ENCODE assay signal across 19 cellular contexts in genomic region chr11:65258988-65259387, GRCh38. TPM values are rescaled to one million over a fixed set of nuclear protein-coding genes. Genes with fewer than 3 reads are reported as not detected.
A peak's percentile ranks its signal among the peaks of the same experiment; 100 is the strongest.
DNase-seq lines count a peak whose midpoint lies in the region; ATAC-seq and TF ChIP-seq lines count a peak whose summit lies in the region.
"Had no signal": no experiment of that assay in that cellular context is flagged by ENCODE, and none has a peak within 500 bp of the region (broad histone marks: within the 10 kb centered on the region; RNA-seq: fewer than 3 reads in every experiment).

No MANE protein-coding gene starts in this region.

- no peaks in the 10 kb centered on the region for H3K36me3 Mint-ChIP-seq in natural killer cell
- peaks cover 7% of the 10 kb centered on the region for H3K36me3 Mint-ChIP-seq in natural killer cell treated with Interleukin-12 subunit alpha and Interleukin-12 subunit beta and Interleukin-15 and Interleukin-18, amount 100 ng/mL, for 72 hours
- no peaks in the 10 kb centered on the region for H3K36me3 Mint-ChIP-seq in naive thymus-derived CD8-positive, alpha-beta T cell
- peaks cover 17% of the 10 kb centered on the region for H3K36me3 Mint-ChIP-seq in activated naive CD4-positive, alpha-beta T cell treated with anti-CD3 and anti-CD28 coated beads for 36 hours (ENCODE audit: low read depth)

- no peak overlapping the region for H3K9ac ChIP-seq in SU-DHL-6 (ENCODE audit: low read length)

- no peaks in the 10 kb centered on the region for H4K20me1 ChIP-seq in SU-DHL-6 (ENCODE audit: low read depth, low read length)

- no peaks in the 10 kb centered on the region for H3K9me2 ChIP-seq in SU-DHL-6 (replicated peaks; ENCODE audit: insufficient read depth, low read length)

- peaks cover 19 to 23% of the 10 kb centered on the region in 2 donors for H3K4me1 Mint-ChIP-seq in natural killer cell
- H3K4me1 Mint-ChIP-seq in natural killer cell treated with Interleukin-12 subunit alpha and Interleukin-12 subunit beta and Interleukin-15 and Interleukin-18, amount 100 ng/mL, for 72 hours (ENCODE audit: low read depth in 2 of 2), result peaks cover 18 to 19% of the 10 kb centered on the region in 2 donors
- peaks cover 15 to 39% (median 35%) of the 10 kb centered on the region in 4 donors for H3K4me1 Mint-ChIP-seq in naive thymus-derived CD8-positive, alpha-beta T cell
- peaks cover 26% of the 10 kb centered on the region for H3K4me1 Mint-ChIP-seq in activated naive CD4-positive, alpha-beta T cell treated with anti-CD3 and anti-CD28 coated beads for 36 hours (ENCODE audit: low read depth)

- no peak for TF ChIP-seq CTCF in natural killer cell (IDR thresholded peaks at IDR 0.05)
- TF ChIP-seq CTCF in SU-DHL-6 (IDR thresholded peaks at IDR 0.05; ENCODE audit: insufficient read depth, low read length, poor library complexity, severe bottlenecking), result no peak

- no peaks in the 10 kb centered on the region for H3K27me3 Mint-ChIP-seq in natural killer cell (ENCODE audit: low read depth in 2 of 2)
- no peaks in the 10 kb centered on the region for H3K27me3 Mint-ChIP-seq in natural killer cell treated with Interleukin-12 subunit alpha and Interleukin-12 subunit beta and Interleukin-15 and Interleukin-18, amount 100 ng/mL, for 72 hours
- H3K27me3 Mint-ChIP-seq in naive thymus-derived CD8-positive, alpha-beta T cell, result peaks cover 0 to 3% (median 0%) of the 10 kb centered on the region in 5 donors
- H3K27me3 Mint-ChIP-seq in activated naive CD4-positive, alpha-beta T cell treated with anti-CD3 and anti-CD28 coated beads for 36 hours (ENCODE audit: low read depth), result no peaks in the 10 kb centered on the region

- no peaks in the 10 kb centered on the region for H3K36me3 ChIP-seq in SU-DHL-6 (ENCODE audit: low read length)

- H3K79me2 ChIP-seq in SU-DHL-6 (ENCODE audit: insufficient read depth, low read length), result peaks cover 22% of the 10 kb centered on the region

- no peak overlapping the region for H3K4me2 ChIP-seq in SU-DHL-6 (ENCODE audit: low read depth, low read length, poor library complexity, severe bottlenecking)

- CTCF ChIA-PET in activated naive CD4-positive, alpha-beta T cell treated with anti-CD3 and anti-CD28 coated beads for 36 hours (lab: Charles Lee), result interaction anchor here (0.7 kb wide), 2 partner anchors 19 to 51 kb away, joined by 3 read pairs; no protein-coding TSS in a partner anchor

- POLR2A ChIA-PET in naive thymus-derived CD8-positive, alpha-beta T cell (lab: Charles Lee), result no interaction called here

- H3K27me3 ChIP-seq in SU-DHL-6 (ENCODE audit: low read length), result no peaks in the 10 kb centered on the region
- H3K27me3 ChIP-seq: SJSA1 had no signal

- no peak for ATAC-seq in natural killer cell
- ATAC-seq in natural killer cell treated with Interleukin-12 subunit alpha and Interleukin-12 subunit beta and Interleukin-15 and Interleukin-18, amount 100 ng/mL, for 72 hours, result no peak
- no peak for ATAC-seq in naive thymus-derived CD8-positive, alpha-beta T cell
- ATAC-seq: Right ventricle myocardium inferior had no signal

- no peak overlapping the region for H3K27ac Mint-ChIP-seq in natural killer cell
- H3K27ac Mint-ChIP-seq in natural killer cell treated with Interleukin-12 subunit alpha and Interleukin-12 subunit beta and Interleukin-15 and Interleukin-18, amount 100 ng/mL, for 72 hours, result no peak overlapping the region
- H3K27ac Mint-ChIP-seq in naive thymus-derived CD8-positive, alpha-beta T cell, result peak overlapping the region in 7 of 10 donors; percentile 27 to 89 (median 63)
- no peak overlapping the region for H3K27ac Mint-ChIP-seq in activated naive CD4-positive, alpha-beta T cell treated with anti-CD3 and anti-CD28 coated beads for 36 hours

- peaks cover 9% of the 10 kb centered on the region; the same call in 1 of the 2 replicates for H3F3A ChIP-seq in SU-DHL-6 (ENCODE audit: insufficient read depth)

- H3K9me3 ChIP-seq in SU-DHL-6 (ENCODE audit: insufficient read depth, low read length), result no peaks in the 10 kb centered on the region
- H3K9me3 ChIP-seq: SJSA1 had no signal

- H3K27ac ChIP-seq in SU-DHL-6 (ENCODE audit: low read depth, low read length), result no peak overlapping the region
- H3K27ac ChIP-seq: SJSA1 had no signal

- H3K4me3 Mint-ChIP-seq in natural killer cell, result peak overlapping the region; percentile 28
- no peak overlapping the region for H3K4me3 Mint-ChIP-seq in natural killer cell treated with Interleukin-12 subunit alpha and Interleukin-12 subunit beta and Interleukin-15 and Interleukin-18, amount 100 ng/mL, for 72 hours
- H3K4me3 Mint-ChIP-seq in naive thymus-derived CD8-positive, alpha-beta T cell, result peak overlapping the region in 6 of 10 donors; percentile 2 to 62 (median 40)
- no peak overlapping the region for H3K4me3 Mint-ChIP-seq in activated naive CD4-positive, alpha-beta T cell treated with anti-CD3 and anti-CD28 coated beads for 36 hours

- H3K4me3 ChIP-seq in SU-DHL-6 (ENCODE audit: insufficient read depth, low read length, poor library complexity, severe bottlenecking), result no peak overlapping the region
- H3K4me3 ChIP-seq: SJSA1 had no signal

- H3K9me3 Mint-ChIP-seq in natural killer cell, result no peaks in the 10 kb centered on the region
- H3K9me3 Mint-ChIP-seq in natural killer cell treated with Interleukin-12 subunit alpha and Interleukin-12 subunit beta and Interleukin-15 and Interleukin-18, amount 100 ng/mL, for 72 hours, result no peaks in the 10 kb centered on the region
- H3K9me3 Mint-ChIP-seq in naive thymus-derived CD8-positive, alpha-beta T cell, result no peaks in the 10 kb centered on the region
- H3K9me3 Mint-ChIP-seq in activated naive CD4-positive, alpha-beta T cell treated with anti-CD3 and anti-CD28 coated beads for 36 hours, result no peaks in the 10 kb centered on the region

- intact Hi-C loops in natural killer cell (cut with micrococcal nuclease), result no loop called here
- intact Hi-C loops in activated naive CD4-positive, alpha-beta T cell treated with anti-CD3 and anti-CD28 coated beads for 36 hours (cut with micrococcal nuclease), result loop anchor here (10.0 kb wide), 1 partner anchor 74 kb away; the partner anchor contains the start of gene CAPN1
- intact Hi-C loops in posterior vena cava (cut with DNase I), result no loop called here

- DNase-seq in natural killer cell, result no peak
- no peak for DNase-seq in natural killer cell treated with Interleukin-12 subunit alpha and Interleukin-12 subunit beta and Interleukin-15 and Interleukin-18, amount 100 ng/mL, for 72 hours (ENCODE audit: low spot score)
- no peak for DNase-seq in naive thymus-derived CD8-positive, alpha-beta T cell
- no peak for DNase-seq in activated naive CD4-positive, alpha-beta T cell treated with anti-CD3 and anti-CD28 coated beads for 36 hours
- DNase-seq in HCEC 1CT, result no peak
- DNase-seq in cerebellar cortex (ENCODE audit: low spot score), result no peak
- no peak for DNase-seq in posterior vena cava (ENCODE audit: low spot score)
- DNase-seq: AML-193, C1 segment of cervical spinal cord, GOT3, IMR-90, NCI-H1417, NCI-H1694 treated with DMSO at 0.1 percent for 48 hours, NCI-H2081 treated with DMSO at 0.1 percent for 48 hours, NCI-H2171 treated with DMSO at 0.1 percent for 48 hours, NCI-H524 treated with DMSO at 0.1 percent for 48 hours had no signal

- peak overlapping the region; percentile 34 for H2AFZ ChIP-seq in SU-DHL-6 (ENCODE audit: low read depth, low read length, severe bottlenecking)

RNA-seq across cellular contexts. Expression of gene POLA2, which starts 2.8 kb away (rescaled TPM):
- total RNA-seq in natural killer cell (10 to 100 TPM; 21.2 to 24.2 (median 22.7) TPM), posterior vena cava (1 to 10 TPM; 6.0 to 6.1 TPM)
- 10 to 100 TPM; 56.8 to 80.9 TPM for total RNA-seq in natural killer cell treated with Interleukin-12 subunit alpha and Interleukin-12 subunit beta and Interleukin-15 and Interleukin-18, amount 100 ng/mL, for 72 hours
- total RNA-seq in naive thymus-derived CD8-positive, alpha-beta T cell, result 10 to 100 TPM; 24.5 to 24.7 TPM
- 10 to 100 TPM in 2 of 3 donors, 1 to 10 TPM in 1; 9.7 to 13.5 (median 10.9) TPM for polyA plus RNA-seq in naive thymus-derived CD8-positive, alpha-beta T cell
- total RNA-seq in activated naive CD4-positive, alpha-beta T cell treated with anti-CD3 and anti-CD28 coated beads for 36 hours, result 10 to 100 TPM; 65.1 to 67.0 TPM

RNA-seq across cellular contexts. Expression of gene CDC42EP2, which starts 55.7 kb away (rescaled TPM):
- total RNA-seq in natural killer cell (1 to 10 TPM; 1.4 to 1.5 (median 1.5) TPM), posterior vena cava (10 to 100 TPM; 15.7 to 16.2 TPM)
- total RNA-seq in natural killer cell treated with Interleukin-12 subunit alpha and Interleukin-12 subunit beta and Interleukin-15 and Interleukin-18, amount 100 ng/mL, for 72 hours, result 1 to 10 TPM in 1 of 2 donors, not detected in 1; 1.7 TPM
- total RNA-seq in naive thymus-derived CD8-positive, alpha-beta T cell, result 1 to 10 TPM in 1 of 2 experiments, not detected in 1; 1.4 TPM
- not detected for polyA plus RNA-seq in naive thymus-derived CD8-positive, alpha-beta T cell
- 1 to 10 TPM in 1 of 2 experiments, under 1 TPM in 1; 0.57 to 1.5 TPM for total RNA-seq in activated naive CD4-positive, alpha-beta T cell treated with anti-CD3 and anti-CD28 coated beads for 36 hours

Comparison
In these comparisons a context has a peak if more than half of its experiments do, and no peak if none do; other contexts are left out.
1. H3K4me3 Mint-ChIP-seq: peak in natural killer cell (single experiment) and naive thymus-derived CD8-positive, alpha-beta T cell (6 of 10); none in natural killer cell treated with Interleukin-12 subunit alpha and Interleukin-12 subunit beta and Interleukin-15 and Interleukin-18, amount 100 ng/mL, for 72 hours (single experiment) and activated naive CD4-positive, alpha-beta T cell treated with anti-CD3 and anti-CD28 coated beads for 36 hours (single experiment).
2. H3K27ac Mint-ChIP-seq: peak in naive thymus-derived CD8-positive, alpha-beta T cell (7 of 10); none in natural killer cell (0 of 2), natural killer cell treated with Interleukin-12 subunit alpha and Interleukin-12 subunit beta and Interleukin-15 and Interleukin-18, amount 100 ng/mL, for 72 hours (0 of 2) and activated naive CD4-positive, alpha-beta T cell treated with anti-CD3 and anti-CD28 coated beads for 36 hours (single experiment).
3. RNA of gene CDC42EP2, which starts 55.7 kb away (total RNA-seq): 15.7 to 16.2 TPM in posterior vena cava; 1.7 TPM in natural killer cell treated with Interleukin-12 subunit alpha and Interleukin-12 subunit beta and Interleukin-15 and Interleukin-18, amount 100 ng/mL, for 72 hours, 1.4 to 1.5 TPM in natural killer cell, 0.57 to 1.5 TPM in activated naive CD4-positive, alpha-beta T cell treated with anti-CD3 and anti-CD28 coated beads for 36 hours and 1.4 TPM in naive thymus-derived CD8-positive, alpha-beta T cell; every median in the first group is over 4 times any median in the second.